ENCODE assay signal across 16 cellular contexts in the genomic region with DNA sequence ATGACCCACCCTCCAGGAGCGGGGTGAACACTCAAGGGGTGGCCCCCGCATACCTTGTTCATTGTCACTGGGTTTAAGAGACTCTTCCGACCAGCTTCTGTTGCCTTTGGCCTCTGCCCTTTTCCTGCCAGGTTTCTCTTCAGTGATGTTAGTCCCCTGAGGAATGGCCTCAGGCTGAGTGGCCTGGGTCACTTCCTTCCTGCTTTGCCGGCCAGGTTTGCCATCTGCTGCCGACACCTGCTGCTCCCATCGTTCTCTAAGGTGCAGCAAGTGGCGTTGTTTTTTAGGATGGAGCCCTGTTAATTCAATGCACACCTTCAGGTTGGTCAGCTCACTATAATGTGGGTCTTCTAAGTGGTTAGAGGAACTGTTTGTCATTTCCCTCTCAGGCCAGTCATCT. TPM values are rescaled to one million over a fixed set of nuclear protein-coding genes. Genes with fewer than 3 reads are reported as not detected.
DNase-seq lines count a peak whose midpoint lies in the region; ATAC-seq and TF ChIP-seq lines count a peak whose summit lies in the region.
"Had no signal": no experiment of that assay in that cellular context is flagged by ENCODE, and none has a peak within 500 bp of the region (broad histone marks: within the 10 kb centered on the region; RNA-seq: fewer than 3 reads in every experiment).

No MANE protein-coding gene starts in this region.

- POLR2A ChIA-PET in CD4-positive, alpha-beta T cell (lab: Charles Lee), result no interaction called here

- H3K27ac Mint-ChIP-seq in T-helper 2 cell treated with Interferon-gamma antibody and Interleukin-4, amounts not matched to agents 5 μg/mL and 100 μg/mL, for 36 hours, result peak overlapping the region; percentile 36
- peak overlapping the region; percentile 39 for H3K27ac Mint-ChIP-seq in CD4-positive, alpha-beta T cell
- H3K27ac Mint-ChIP-seq in nephron progenitor cell, result peak overlapping the region; percentile 96
- H3K27ac Mint-ChIP-seq: activated naive CD8-positive, alpha-beta T cell had no signal

- CTCF ChIA-PET in CD4-positive, alpha-beta T cell (lab: Charles Lee), result no interaction called here

- no peak overlapping the region for H3K4me3 ChIP-seq in dorsolateral prefrontal cortex
- H3K4me3 ChIP-seq: tibial artery had no signal

- ATAC-seq in CD4-positive, alpha-beta T cell (ENCODE audit: poor library complexity), result no peak
- ATAC-seq in GM18502 (IDR thresholded peaks at IDR 0.05; ENCODE audit: poor library complexity, unreplicated experiment), result no peak
- ATAC-seq: naive thymus-derived CD4-positive, alpha-beta T cell; stimulated activated naive CD8-positive, alpha-beta T cell treated with anti-CD3 and anti-CD28 coated beads, Interleukin-15, Interleukin-2, amounts not matched to agents 100 U/mL and 50 U/mL, for 24 hours had no signal

- peaks cover 48% of the 10 kb centered on the region for H3K36me3 Mint-ChIP-seq in T-helper 2 cell treated with Interferon-gamma antibody and Interleukin-4, amounts not matched to agents 5 μg/mL and 100 μg/mL, for 36 hours (ENCODE audit: low read depth)
- peaks cover 65% of the 10 kb centered on the region for H3K36me3 Mint-ChIP-seq in CD4-positive, alpha-beta T cell (ENCODE audit: low read depth)
- H3K36me3 Mint-ChIP-seq in nephron progenitor cell (ENCODE audit: low read depth), result peaks cover 50% of the 10 kb centered on the region
- H3K36me3 Mint-ChIP-seq: activated naive CD8-positive, alpha-beta T cell had no signal

- intact Hi-C loops in CD4-positive, alpha-beta T cell (cut with DNase I, micrococcal nuclease), result no loop called here
- intact Hi-C loops in dorsolateral prefrontal cortex (cut with DNase I), result loop anchor here in 1 of 2 donors (5.0 kb wide), 1 partner anchor 46 kb away; no protein-coding TSS in a partner anchor

- no peaks in the 10 kb centered on the region for H3K9me3 Mint-ChIP-seq in T-helper 2 cell treated with Interferon-gamma antibody and Interleukin-4, amounts not matched to agents 5 μg/mL and 100 μg/mL, for 36 hours
- no peaks in the 10 kb centered on the region for H3K9me3 Mint-ChIP-seq in CD4-positive, alpha-beta T cell
- H3K9me3 Mint-ChIP-seq in nephron progenitor cell, result peaks cover 18% of the 10 kb centered on the region

- no peak for DNase-seq in T-helper 2 cell treated with Interferon-gamma antibody and Interleukin-4, amounts not matched to agents 5 μg/mL and 100 μg/mL, for 36 hours (ENCODE audit: low spot score)
- DNase-seq in T-helper 2 cell (no peak), NCI-H69 (lab: John Stamatoyannopoulos, UW) (peak; percentile 50), nephron progenitor cell (no peak), dorsolateral prefrontal cortex (no peak), NCI-H2029 treated with DMSO at 0.1 percent for 48 hours (lab: John Stamatoyannopoulos, UW) (no peak)
- no peak for DNase-seq in CD4-positive, alpha-beta T cell
- DNase-seq: cortex of kidney; DND-41; naive thymus-derived CD4-positive, alpha-beta T cell; NCI-H2081 treated with DMSO at 0.1 percent for 48 hours; stimulated activated naive CD8-positive, alpha-beta T cell treated with anti-CD3 and anti-CD28 coated beads, Interleukin-15, Interleukin-2, amounts not matched to agents 100 U/mL and 50 U/mL, for 24 hours; tibial artery had no signal

- no peaks in the 10 kb centered on the region for H3K27me3 ChIP-seq in CD4-positive, alpha-beta T cell (ENCODE audit: control insufficient read depth, insufficient read depth, low read length)
- peaks cover 0 to 83% (median 10%) of the 10 kb centered on the region in 45 donors for H3K27me3 ChIP-seq in dorsolateral prefrontal cortex
- H3K27me3 ChIP-seq: tibial artery had no signal

- peaks cover 44% of the 10 kb centered on the region for H3K4me1 Mint-ChIP-seq in T-helper 2 cell treated with Interferon-gamma antibody and Interleukin-4, amounts not matched to agents 5 μg/mL and 100 μg/mL, for 36 hours (ENCODE audit: low read depth)
- H3K4me1 Mint-ChIP-seq in CD4-positive, alpha-beta T cell (ENCODE audit: low read depth), result peaks cover 61% of the 10 kb centered on the region
- peaks cover 51% of the 10 kb centered on the region for H3K4me1 Mint-ChIP-seq in nephron progenitor cell

- H3K27me3 Mint-ChIP-seq in T-helper 2 cell treated with Interferon-gamma antibody and Interleukin-4, amounts not matched to agents 5 μg/mL and 100 μg/mL, for 36 hours (ENCODE audit: low read depth), result no peaks in the 10 kb centered on the region
- H3K27me3 Mint-ChIP-seq in CD4-positive, alpha-beta T cell, result no peaks in the 10 kb centered on the region
- peaks cover 5% of the 10 kb centered on the region for H3K27me3 Mint-ChIP-seq in nephron progenitor cell (ENCODE audit: low read depth, poor library complexity)
- H3K27me3 Mint-ChIP-seq: activated naive CD8-positive, alpha-beta T cell; naive thymus-derived CD4-positive, alpha-beta T cell had no signal

- no peak for TF ChIP-seq CTCF in CD4-positive, alpha-beta T cell (IDR thresholded peaks at IDR 0.05)
- TF ChIP-seq CTCF in nephron progenitor cell (IDR thresholded peaks at IDR 0.05), result no peak
- TF ChIP-seq CTCF in dorsolateral prefrontal cortex (IDR thresholded peaks at IDR 0.05 in 54 of 56, conservative IDR thresholded peaks at IDR 0.05 in 2 of 56; ENCODE audit: low read depth in 1 of 56, partially characterized antibody in 56 of 56), result no peak

- H3K27ac ChIP-seq in CD4-positive, alpha-beta T cell (ENCODE audit: low read depth, low read length), result no peak overlapping the region
- peak overlapping the region in 10 of 59 donors; percentile 14 to 53 (median 40) for H3K27ac ChIP-seq in dorsolateral prefrontal cortex
- H3K27ac ChIP-seq: KMS-11, tibial artery had no signal

- no peaks in the 10 kb centered on the region for H3K9me3 ChIP-seq in CD4-positive, alpha-beta T cell (ENCODE audit: control insufficient read depth, low read length)
- H3K9me3 ChIP-seq: tibial artery had no signal

- H3K4me3 Mint-ChIP-seq in T-helper 2 cell treated with Interferon-gamma antibody and Interleukin-4, amounts not matched to agents 5 μg/mL and 100 μg/mL, for 36 hours, result peak overlapping the region; percentile 21
- peak overlapping the region; percentile 7 for H3K4me3 Mint-ChIP-seq in CD4-positive, alpha-beta T cell
- H3K4me3 Mint-ChIP-seq in nephron progenitor cell, result peak overlapping the region; percentile 40
- H3K4me3 Mint-ChIP-seq: activated naive CD8-positive, alpha-beta T cell had no signal

RNA-seq across cellular contexts. Expression of a gene that starts 34.2 kb away (rescaled TPM):
- total RNA-seq in CD4-positive, alpha-beta T cell, result 10 to 100 TPM; 26.1 to 26.3 TPM
- total RNA-seq in dorsolateral prefrontal cortex, result 10 to 100 TPM; 10.5 to 38.3 (median 19.7) TPM

Comparison
In these comparisons a context has a peak if more than half of its experiments do, and no peak if none do; other contexts are left out.
1. H3K27ac Mint-ChIP-seq: peak in every context shown above with its lines; median percentile 96 in nephron progenitor cell; 39 in CD4-positive, alpha-beta T cell; 36 in T-helper 2 cell treated with Interferon-gamma antibody and Interleukin-4, amounts not matched to agents 5 μg/mL and 100 μg/mL, for 36 hours.